In the genomic region with DNA sequence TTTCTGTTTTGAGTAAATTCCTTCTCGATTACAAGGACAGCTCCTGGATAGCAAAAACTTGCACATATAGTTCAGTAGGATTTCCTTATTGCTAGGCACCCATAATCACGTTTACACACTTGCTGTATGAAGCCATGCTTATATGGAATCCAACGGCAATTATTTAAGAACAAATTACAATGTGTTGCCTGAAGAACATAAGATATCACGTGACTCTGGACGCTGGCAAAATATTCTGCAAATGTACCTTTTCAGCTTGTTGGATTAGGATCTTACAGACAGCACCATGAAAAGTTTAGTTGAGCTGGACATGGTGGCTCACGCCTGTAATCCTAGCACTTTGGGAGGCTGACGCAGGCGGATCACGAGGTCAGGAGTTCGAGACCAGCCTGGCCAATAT, we compare ENCODE assay signal across 1 cellular context.
TF ChIP-seq lines count a peak whose summit lies in the region.

No MANE protein-coding gene starts in this region.

TF ChIP-seq in K562, 482 proteins besides CTCF, POLR2A, EP300 and RAD21 (continued from another document):
- TF ChIP-seq, protein P1, sequence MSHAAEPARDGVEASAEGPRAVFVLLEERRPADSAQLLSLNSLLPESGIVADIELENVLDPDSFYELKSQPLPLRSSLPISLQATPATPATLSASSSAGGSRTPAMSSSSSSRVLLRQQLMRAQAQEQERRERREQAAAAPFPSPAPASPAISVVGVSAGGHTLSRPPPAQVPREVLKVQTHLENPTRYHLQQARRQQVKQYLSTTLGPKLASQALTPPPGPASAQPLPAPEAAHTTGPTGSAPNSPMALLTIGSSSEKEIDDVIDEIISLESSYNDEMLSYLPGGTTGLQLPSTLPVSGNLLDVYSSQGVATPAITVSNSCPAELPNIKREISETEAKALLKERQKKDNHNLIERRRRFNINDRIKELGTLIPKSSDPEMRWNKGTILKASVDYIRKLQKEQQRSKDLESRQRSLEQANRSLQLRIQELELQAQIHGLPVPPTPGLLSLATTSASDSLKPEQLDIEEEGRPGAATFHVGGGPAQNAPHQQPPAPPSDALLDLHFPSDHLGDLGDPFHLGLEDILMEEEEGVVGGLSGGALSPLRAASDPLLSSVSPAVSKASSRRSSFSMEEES (CRISPR knock-in tag; IDR thresholded peaks at IDR 0.05) = peak; percentile 84
- TF ChIP-seq PHF20 (IDR thresholded peaks at IDR 0.05; ENCODE audit: partially characterized antibody) (no peak), RAD51 (IDR thresholded peaks at IDR 0.05; ENCODE audit: borderline replicate concordance, low read depth) (peak; percentile 80), TOE1 (IDR thresholded peaks at IDR 0.05; ENCODE audit: borderline replicate concordance) (peak; percentile 73), TOE1 (CRISPR knock-in tag; IDR thresholded peaks at IDR 0.05; ENCODE audit: borderline replicate concordance, low read depth) (no peak), BRD4 (IDR thresholded peaks at IDR 0.05) (no peak)
